ENCODE assay signal across 16 cellular contexts in genomic region chr5:60551250-60551649, GRCh38.
DNase-seq lines count a peak whose midpoint lies in the region; TF ChIP-seq lines count a peak whose summit lies in the region.
"Had no signal": no experiment of that assay in that cellular context is flagged by ENCODE, and none has a peak within 500 bp of the region (broad histone marks: within the 10 kb centered on the region; RNA-seq: fewer than 3 reads in every experiment).

No MANE protein-coding gene starts in this region.

- in situ Hi-C loops in transverse colon (cut with MboI; ENCODE audit: low pct_ligation_motif_present in 1 of 4, low pct_unique_long_range_greater_than_20kb in 1 of 4, low sequenced_read_pairs in 3 of 4) = no loop called here

- H3K4ac ChIP-seq in mesenchymal stem cell (ENCODE audit: low read depth in 1 of 2, low read length in 2 of 2) = no peak overlapping the region

- H3K23ac ChIP-seq in mesenchymal stem cell (ENCODE audit: low read length in 2 of 2) = no peak overlapping the region

- TF ChIP-seq POLR2A in transverse colon (IDR thresholded peaks at IDR 0.05) = no peak

- H3K27me3 ChIP-seq in Karpas-422 (ENCODE audit: low read length) = no peaks in the 10 kb centered on the region
- no peaks in the 10 kb centered on the region for H3K27me3 ChIP-seq in mesenchymal stem cell (ENCODE audit: control insufficient read depth in 1 of 2, insufficient read depth in 1 of 2, low read length in 2 of 2)
- H3K27me3 ChIP-seq in rectal smooth muscle tissue (ENCODE audit: control insufficient read depth, insufficient read depth, low read length) = no peaks in the 10 kb centered on the region
- no peaks in the 10 kb centered on the region for H3K27me3 ChIP-seq in transverse colon
- H3K27me3 ChIP-seq in osteoblast (ENCODE audit: insufficient read depth, low read length) = no peaks in the 10 kb centered on the region

- no peak overlapping the region for H3K14ac ChIP-seq in mesenchymal stem cell (ENCODE audit: low read length in 2 of 2)

- no peaks in the 10 kb centered on the region for H3K9me3 ChIP-seq in Karpas-422 (ENCODE audit: low read length)
- H3K9me3 ChIP-seq in mesenchymal stem cell (ENCODE audit: control insufficient read depth, low read length) = no peaks in the 10 kb centered on the region
- H3K9me3 ChIP-seq in transverse colon = no peaks in the 10 kb centered on the region
- H3K9me3 ChIP-seq in osteoblast (ENCODE audit: low read depth, low read length) = no peaks in the 10 kb centered on the region
- H3K9me3 ChIP-seq: Caco-2 had no signal

- H2AFZ ChIP-seq in Karpas-422 (ENCODE audit: low read length) = no peak overlapping the region
- H2AFZ ChIP-seq in mesenchymal stem cell (ENCODE audit: low read depth, low read length) = no peak overlapping the region
- H2AFZ ChIP-seq in osteoblast (ENCODE audit: low read length) = no peak overlapping the region
- H2AFZ ChIP-seq: GM23248 had no signal

- no peaks in the 10 kb centered on the region for H3K79me2 ChIP-seq in Karpas-422 (ENCODE audit: low read length)
- no peaks in the 10 kb centered on the region for H3K79me2 ChIP-seq in osteoblast (ENCODE audit: insufficient read depth, low read length)

- H3K9me2 ChIP-seq in Karpas-422 (replicated peaks; ENCODE audit: insufficient read depth, low read length) = no peaks in the 10 kb centered on the region

- H4K91ac ChIP-seq in mesenchymal stem cell (ENCODE audit: low read length) = no peak overlapping the region

- H3K9ac ChIP-seq in Karpas-422 (ENCODE audit: low read length) = no peak overlapping the region
- no peak overlapping the region for H3K9ac ChIP-seq in mesenchymal stem cell (ENCODE audit: low read length)
- H3K9ac ChIP-seq in rectal smooth muscle tissue (ENCODE audit: low read length) = no peak overlapping the region
- H3K9ac ChIP-seq: GM23248 had no signal

- no peak overlapping the region for H3K27ac ChIP-seq in Karpas-422 (ENCODE audit: low read length)
- no peak overlapping the region for H3K27ac ChIP-seq in mesenchymal stem cell (ENCODE audit: low read length, poor library complexity, severe bottlenecking)
- peak overlapping the region; percentile 74 for H3K27ac ChIP-seq in rectal smooth muscle tissue (ENCODE audit: low read depth, low read length)
- H3K27ac ChIP-seq in transverse colon = peak overlapping the region in 3 of 4 donors; percentile 45 to 60 (median 53)
- no peak overlapping the region for H3K27ac ChIP-seq in osteoblast (ENCODE audit: low read depth, low read length)
- H3K27ac ChIP-seq: 22Rv1, A549, C4-2B, GM23248, HL-60 had no signal

- TF ChIP-seq EP300 in transverse colon (IDR thresholded peaks at IDR 0.05; ENCODE audit: low read depth) = peak; percentile 84

- H3K4me2 ChIP-seq in Karpas-422 (ENCODE audit: low read depth, low read length, poor library complexity, severe bottlenecking) (no peak overlapping the region), mesenchymal stem cell (ENCODE audit: low read length, poor library complexity, severe bottlenecking) (no peak overlapping the region), osteoblast (ENCODE audit: insufficient read depth, low read length) (no peak overlapping the region)
- H3K4me2 ChIP-seq: A549 had no signal

- no peaks in the 10 kb centered on the region for H3K79me1 ChIP-seq in mesenchymal stem cell (replicated peaks; ENCODE audit: low read length, poor library complexity, severe bottlenecking)

- H4K8ac ChIP-seq in mesenchymal stem cell (ENCODE audit: low read length) = no peak overlapping the region

- DNase-seq in Karpas-422 (peak; percentile 17), mesenchymal stem cell (peak; percentile 47), transverse colon (no peak), NOMO-1 treated with dmso at 0.1 percent for 144 hours (lab: John Stamatoyannopoulos, UW; ENCODE audit: unreplicated experiment) (no peak), osteoblast (ENCODE audit: insufficient read length, low spot score, missing footprints) (no peak)
- DNase-seq in stimulated activated naive CD4-positive, alpha-beta T cell (lab: John Stamatoyannopoulos, UW) = no peak
- DNase-seq: AML-193; Caco-2; CD4-positive, alpha-beta T cell; GM23248; HCEC 1CT had no signal

- intact Hi-C loops in transverse colon (cut with DNase I; ENCODE audit: low total_unique reads) = no loop called here

- H3K18ac ChIP-seq in mesenchymal stem cell (ENCODE audit: low read depth in 1 of 2, low read length in 2 of 2) = no peak overlapping the region

- WGBS in mesenchymal stem cell = 91% methylated on average over 1 of the region's 1 CpG
- WGBS in transverse colon (ENCODE audit: low coverage in 1 of 2), 2 donors = 78 to 91% methylated on average over 1 of the region's 1 CpG

- H2BK120ac ChIP-seq in mesenchymal stem cell (ENCODE audit: low read depth, low read length) = no peak overlapping the region

- H2BK15ac ChIP-seq in mesenchymal stem cell (ENCODE audit: low read depth, poor library complexity, severe bottlenecking) = no peak overlapping the region

- TF ChIP-seq CTCF in transverse colon (IDR thresholded peaks at IDR 0.05) = no peak
- TF ChIP-seq CTCF in osteoblast (IDR thresholded peaks at IDR 0.05; ENCODE audit: extremely low read depth, low read depth, low read length) = no peak

- H2BK5ac ChIP-seq in mesenchymal stem cell (ENCODE audit: low read depth, low read length, poor library complexity, severe bottlenecking) = no peak overlapping the region

- H2BK12ac ChIP-seq in mesenchymal stem cell (ENCODE audit: low read length in 2 of 2) = no peak overlapping the region

- H3K4me3 ChIP-seq in Karpas-422 (ENCODE audit: low read length) = no peak overlapping the region
- no peak overlapping the region for H3K4me3 ChIP-seq in mesenchymal stem cell (ENCODE audit: insufficient read depth in 1 of 2, low read depth in 1 of 2, low read length in 2 of 2)
- no peak overlapping the region for H3K4me3 ChIP-seq in rectal smooth muscle tissue (ENCODE audit: low read length)
- H3K4me3 ChIP-seq in transverse colon = no peak overlapping the region
- H3K4me3 ChIP-seq in osteoblast (ENCODE audit: insufficient read depth, low read length) = no peak overlapping the region
- H3K4me3 ChIP-seq: A549, GM23248 had no signal

- H3K4me1 ChIP-seq in Karpas-422 (ENCODE audit: low read length) (peaks cover 3% of the 10 kb centered on the region), mesenchymal stem cell (ENCODE audit: control insufficient read depth, insufficient read depth, low read depth, low read length) (no peaks in the 10 kb centered on the region), rectal smooth muscle tissue (ENCODE audit: control insufficient read depth, insufficient read depth, low read length) (peaks cover 9% of the 10 kb centered on the region), transverse colon (no peaks in the 10 kb centered on the region), osteoblast (ENCODE audit: insufficient read depth, low read length) (no peaks in the 10 kb centered on the region)
- H3K4me1 ChIP-seq: A549, Caco-2 had no signal

- H3K36me3 ChIP-seq in Karpas-422 (ENCODE audit: insufficient read depth, low read length) (no peaks in the 10 kb centered on the region), mesenchymal stem cell (ENCODE audit: control insufficient read depth in 1 of 2, insufficient read depth in 2 of 2, low read depth in 1 of 2, low read length in 2 of 2) (no peaks in the 10 kb centered on the region), rectal smooth muscle tissue (ENCODE audit: control insufficient read depth, insufficient read depth, low read length) (no peaks in the 10 kb centered on the region), transverse colon (no peaks in the 10 kb centered on the region), osteoblast (ENCODE audit: insufficient read depth, low read length) (no peaks in the 10 kb centered on the region)

- H4K20me1 ChIP-seq in Karpas-422 (ENCODE audit: insufficient read depth, low read depth, low read length) = no peaks in the 10 kb centered on the region
- no peaks in the 10 kb centered on the region for H4K20me1 ChIP-seq in osteoblast (ENCODE audit: insufficient read depth, low read length)

- no peak overlapping the region for H2AK5ac ChIP-seq in mesenchymal stem cell (ENCODE audit: low read length, severe bottlenecking)

Comparison
In these comparisons a context has a peak if more than half of its experiments do, and no peak if none do; other contexts are left out.
1. DNase-seq: peak in Karpas-422 (single experiment) and mesenchymal stem cell (single experiment); none in transverse colon (single experiment), NOMO-1 treated with dmso at 0.1 percent for 144 hours (single experiment), osteoblast (single experiment) and stimulated activated naive CD4-positive, alpha-beta T cell (0 of 6).
2. H3K27ac ChIP-seq: peak in rectal smooth muscle tissue (single experiment) and transverse colon (3 of 4); none in Karpas-422 (single experiment), mesenchymal stem cell (single experiment) and osteoblast (single experiment).